Comparison of ENCODE assay signal across 2 cellular contexts in the genomic region with DNA sequence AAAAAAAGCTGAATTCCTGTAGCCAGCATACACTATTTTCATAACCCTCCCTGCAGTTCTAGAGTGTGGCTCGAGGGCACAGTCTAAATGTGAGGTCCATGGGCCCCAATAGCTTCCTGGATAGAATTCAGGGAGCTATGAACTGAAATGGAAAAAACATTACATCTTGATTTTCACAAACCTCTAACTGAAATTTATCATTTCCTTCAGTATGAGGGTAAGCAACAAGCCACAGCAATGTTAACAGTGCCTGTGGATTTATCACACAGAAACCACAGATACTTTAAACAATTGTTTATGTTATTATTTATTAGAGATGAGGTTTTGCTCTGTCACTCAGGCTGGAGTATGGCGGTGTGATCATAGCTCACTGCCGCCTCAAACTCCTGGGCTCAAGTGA.
A peak's percentile ranks its signal among the peaks of the same experiment; 100 is the strongest.
TF ChIP-seq lines count a peak whose summit lies in the region.

No MANE protein-coding gene starts in this region.

TF ChIP-seq in IMR-90, 13 proteins besides CTCF, POLR2A, EP300 and RAD21:
- TF ChIP-seq MAFK (IDR thresholded peaks at IDR 0.05; ENCODE audit: low read depth, low read length) (no peak), FOS (IDR thresholded peaks at IDR 0.05; ENCODE audit: low read depth, low read length) (no peak), RFX5 (IDR thresholded peaks at IDR 0.05; ENCODE audit: low read depth, low read length) (no peak), BHLHE40 (IDR thresholded peaks at IDR 0.05; ENCODE audit: low read depth, low read length) (no peak), MAZ (IDR thresholded peaks at IDR 0.05; ENCODE audit: borderline replicate concordance, low read depth, low read length) (no peak), RCOR1 (IDR thresholded peaks at IDR 0.05; ENCODE audit: insufficient replicate concordance, low read length) (no peak), CHD1 (IDR thresholded peaks at IDR 0.05; ENCODE audit: low read depth, low read length) (no peak)
- TF ChIP-seq, protein P1, sequence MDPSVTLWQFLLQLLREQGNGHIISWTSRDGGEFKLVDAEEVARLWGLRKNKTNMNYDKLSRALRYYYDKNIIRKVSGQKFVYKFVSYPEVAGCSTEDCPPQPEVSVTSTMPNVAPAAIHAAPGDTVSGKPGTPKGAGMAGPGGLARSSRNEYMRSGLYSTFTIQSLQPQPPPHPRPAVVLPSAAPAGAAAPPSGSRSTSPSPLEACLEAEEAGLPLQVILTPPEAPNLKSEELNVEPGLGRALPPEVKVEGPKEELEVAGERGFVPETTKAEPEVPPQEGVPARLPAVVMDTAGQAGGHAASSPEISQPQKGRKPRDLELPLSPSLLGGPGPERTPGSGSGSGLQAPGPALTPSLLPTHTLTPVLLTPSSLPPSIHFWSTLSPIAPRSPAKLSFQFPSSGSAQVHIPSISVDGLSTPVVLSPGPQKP (IDR thresholded peaks at IDR 0.05; ENCODE audit: borderline replicate concordance, low read depth, low read length), result no peak
- TF ChIP-seq, protein P2, sequence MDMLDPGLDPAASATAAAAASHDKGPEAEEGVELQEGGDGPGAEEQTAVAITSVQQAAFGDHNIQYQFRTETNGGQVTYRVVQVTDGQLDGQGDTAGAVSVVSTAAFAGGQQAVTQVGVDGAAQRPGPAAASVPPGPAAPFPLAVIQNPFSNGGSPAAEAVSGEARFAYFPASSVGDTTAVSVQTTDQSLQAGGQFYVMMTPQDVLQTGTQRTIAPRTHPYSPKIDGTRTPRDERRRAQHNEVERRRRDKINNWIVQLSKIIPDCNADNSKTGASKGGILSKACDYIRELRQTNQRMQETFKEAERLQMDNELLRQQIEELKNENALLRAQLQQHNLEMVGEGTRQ (IDR thresholded peaks at IDR 0.05; ENCODE audit: low read depth, low read length), result no peak
TF ChIP-seq in IMR-90: peak in this region for 0.

TF ChIP-seq in GM12878, 131 proteins besides CTCF, POLR2A, EP300 and RAD21:
- TF ChIP-seq, protein P3, sequence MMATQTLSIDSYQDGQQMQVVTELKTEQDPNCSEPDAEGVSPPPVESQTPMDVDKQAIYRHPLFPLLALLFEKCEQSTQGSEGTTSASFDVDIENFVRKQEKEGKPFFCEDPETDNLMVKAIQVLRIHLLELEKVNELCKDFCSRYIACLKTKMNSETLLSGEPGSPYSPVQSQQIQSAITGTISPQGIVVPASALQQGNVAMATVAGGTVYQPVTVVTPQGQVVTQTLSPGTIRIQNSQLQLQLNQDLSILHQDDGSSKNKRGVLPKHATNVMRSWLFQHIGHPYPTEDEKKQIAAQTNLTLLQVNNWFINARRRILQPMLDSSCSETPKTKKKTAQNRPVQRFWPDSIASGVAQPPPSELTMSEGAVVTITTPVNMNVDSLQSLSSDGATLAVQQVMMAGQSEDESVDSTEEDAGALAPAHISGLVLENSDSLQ (IDR thresholded peaks at IDR 0.05), result peak; percentile 67
- TF ChIP-seq, protein P4, sequence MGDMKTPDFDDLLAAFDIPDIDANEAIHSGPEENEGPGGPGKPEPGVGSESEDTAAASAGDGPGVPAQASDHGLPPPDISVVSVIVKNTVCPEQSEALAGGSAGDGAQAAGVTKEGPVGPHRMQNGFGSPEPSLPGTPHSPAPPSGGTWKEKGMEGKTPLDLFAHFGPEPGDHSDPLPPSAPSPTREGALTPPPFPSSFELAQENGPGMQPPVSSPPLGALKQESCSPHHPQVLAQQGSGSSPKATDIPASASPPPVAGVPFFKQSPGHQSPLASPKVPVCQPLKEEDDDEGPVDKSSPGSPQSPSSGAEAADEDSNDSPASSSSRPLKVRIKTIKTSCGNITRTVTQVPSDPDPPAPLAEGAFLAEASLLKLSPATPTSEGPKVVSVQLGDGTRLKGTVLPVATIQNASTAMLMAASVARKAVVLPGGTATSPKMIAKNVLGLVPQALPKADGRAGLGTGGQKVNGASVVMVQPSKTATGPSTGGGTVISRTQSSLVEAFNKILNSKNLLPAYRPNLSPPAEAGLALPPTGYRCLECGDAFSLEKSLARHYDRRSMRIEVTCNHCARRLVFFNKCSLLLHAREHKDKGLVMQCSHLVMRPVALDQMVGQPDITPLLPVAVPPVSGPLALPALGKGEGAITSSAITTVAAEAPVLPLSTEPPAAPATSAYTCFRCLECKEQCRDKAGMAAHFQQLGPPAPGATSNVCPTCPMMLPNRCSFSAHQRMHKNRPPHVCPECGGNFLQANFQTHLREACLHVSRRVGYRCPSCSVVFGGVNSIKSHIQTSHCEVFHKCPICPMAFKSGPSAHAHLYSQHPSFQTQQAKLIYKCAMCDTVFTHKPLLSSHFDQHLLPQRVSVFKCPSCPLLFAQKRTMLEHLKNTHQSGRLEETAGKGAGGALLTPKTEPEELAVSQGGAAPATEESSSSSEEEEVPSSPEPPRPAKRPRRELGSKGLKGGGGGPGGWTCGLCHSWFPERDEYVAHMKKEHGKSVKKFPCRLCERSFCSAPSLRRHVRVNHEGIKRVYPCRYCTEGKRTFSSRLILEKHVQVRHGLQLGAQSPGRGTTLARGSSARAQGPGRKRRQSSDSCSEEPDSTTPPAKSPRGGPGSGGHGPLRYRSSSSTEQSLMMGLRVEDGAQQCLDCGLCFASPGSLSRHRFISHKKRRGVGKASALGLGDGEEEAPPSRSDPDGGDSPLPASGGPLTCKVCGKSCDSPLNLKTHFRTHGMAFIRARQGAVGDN (IDR thresholded peaks at IDR 0.05), result no peak
